Comparison of ENCODE assay signal across 1 cellular context in genomic region chr7:1457059-1457948, GRCh38.
TF ChIP-seq lines count a peak whose summit lies in the region.

No MANE protein-coding gene starts in this region.

TF ChIP-seq in HepG2, 621 proteins besides CTCF, POLR2A, EP300 and RAD21 (continues in another document):
- TF ChIP-seq HMGXB4 (CRISPR knock-in tag; IDR thresholded peaks at IDR 0.05; ENCODE audit: borderline replicate concordance in 1 of 2, low read depth in 1 of 2) (peak in 1 of 2 experiments; percentile 39; a peak in 1 of 4 replicates), PRDM10 (CRISPR knock-in tag; IDR thresholded peaks at IDR 0.05; ENCODE audit: low read depth) (peak; percentile 90), ZNF343 (CRISPR knock-in tag; IDR thresholded peaks at IDR 0.05) (0 out of 2 replicates have a peak, but pooled peaks have one; percentile 5), GATAD2A (CRISPR knock-in tag; IDR thresholded peaks at IDR 0.05) (peak; percentile 31; the same call in 1 of the 2 replicates), ZBTB7A (CRISPR knock-in tag; IDR thresholded peaks at IDR 0.05) (0 out of 2 replicates have a peak, but pooled peaks have one; percentile 43), PATZ1 (CRISPR knock-in tag; IDR thresholded peaks at IDR 0.05) (peak; percentile 77), ZNF747 (CRISPR knock-in tag; IDR thresholded peaks at IDR 0.05; ENCODE audit: borderline replicate concordance) (no peak), ZFP91 (CRISPR knock-in tag; IDR thresholded peaks at IDR 0.05; ENCODE audit: borderline replicate concordance) (0 out of 2 replicates have a peak, but pooled peaks have one; percentile 46), ETV5 (CRISPR knock-in tag; IDR thresholded peaks at IDR 0.05; ENCODE audit: borderline replicate concordance) (peak; percentile 82), ZFY (CRISPR knock-in tag; IDR thresholded peaks at IDR 0.05) (peak; percentile 32; the same call in 1 of the 2 replicates), MXD3 (CRISPR knock-in tag; IDR thresholded peaks at IDR 0.05) (peak; percentile 66; the same call in 1 of the 2 replicates), KDM2A (CRISPR knock-in tag; IDR thresholded peaks at IDR 0.05; ENCODE audit: borderline replicate concordance, low read depth) (peak; percentile 17; the same call in 1 of the 2 replicates), POLR2AphosphoS5 (IDR thresholded peaks at IDR 0.05; ENCODE audit: low read depth, low read length) (peak; percentile 34; the same call in 1 of the 2 replicates), SALL1 (CRISPR knock-in tag; IDR thresholded peaks at IDR 0.05) (peak; percentile 10; the same call in 1 of the 2 replicates), SAP130 (CRISPR knock-in tag; IDR thresholded peaks at IDR 0.05; ENCODE audit: low read depth) (peak; percentile 71), PAXIP1 (CRISPR knock-in tag; conservative IDR thresholded peaks at IDR 0.05) (peak; percentile 79), ZNF547 (CRISPR knock-in tag; IDR thresholded peaks at IDR 0.05) (no peak), HDAC1 (CRISPR knock-in tag; IDR thresholded peaks at IDR 0.05) (peak; percentile 9; the same call in 1 of the 2 replicates), HNRNPL (IDR thresholded peaks at IDR 0.05; ENCODE audit: low read depth, low read length) (peak; percentile 40), SRSF4 (IDR thresholded peaks at IDR 0.05; ENCODE audit: low read depth, low read length, poor library complexity, severe bottlenecking) (no peak), MAZ (IDR thresholded peaks at IDR 0.05; ENCODE audit: borderline replicate concordance, low read depth, low read length) (no peak), MAZ (CRISPR knock-in tag; IDR thresholded peaks at IDR 0.05; ENCODE audit: low read depth) (0 out of 2 replicates have a peak, but pooled peaks have one; percentile 14), ZMYM4 (CRISPR knock-in tag; IDR thresholded peaks at IDR 0.05) (peak; percentile 19; the same call in 1 of the 2 replicates), ARNTL (CRISPR knock-in tag; IDR thresholded peaks at IDR 0.05) (0 out of 2 replicates have a peak, but pooled peaks have one; percentile 11), ZSCAN25 (CRISPR knock-in tag; IDR thresholded peaks at IDR 0.05) (0 out of 2 replicates have a peak, but pooled peaks have one; percentile 27), DMAP1 (CRISPR knock-in tag; IDR thresholded peaks at IDR 0.05) (0 out of 2 replicates have a peak, but pooled peaks have one; percentile 35), LCORL (IDR thresholded peaks at IDR 0.05) (no peak), LCORL (CRISPR knock-in tag; IDR thresholded peaks at IDR 0.05) (peak; percentile 18; the same call in 1 of the 2 replicates), ZNF616 (CRISPR knock-in tag; IDR thresholded peaks at IDR 0.05; ENCODE audit: low read depth) (0 out of 2 replicates have a peak, but pooled peaks have one; percentile 57), MED1 (CRISPR knock-in tag; IDR thresholded peaks at IDR 0.05) (peak; percentile 40; the same call in 1 of the 2 replicates), KLF9 (CRISPR knock-in tag; IDR thresholded peaks at IDR 0.05; ENCODE audit: low read depth) (no peak), SP140L (CRISPR knock-in tag; IDR thresholded peaks at IDR 0.05; ENCODE audit: borderline replicate concordance) (no peak), ZNF30 (CRISPR knock-in tag; IDR thresholded peaks at IDR 0.05) (peak; percentile 15; the same call in 1 of the 2 replicates), ZNF556 (CRISPR knock-in tag; IDR thresholded peaks at IDR 0.05; ENCODE audit: borderline replicate concordance) (0 out of 2 replicates have a peak, but pooled peaks have one; percentile 27), NR2F6 (IDR thresholded peaks at IDR 0.05) (no peak), NR2F6 (CRISPR knock-in tag; IDR thresholded peaks at IDR 0.05) (peak; percentile 22; the same call in 1 of the 2 replicates), CENPT (CRISPR knock-in tag; IDR thresholded peaks at IDR 0.05; ENCODE audit: low read depth) (no peak), MYC (CRISPR knock-in tag; IDR thresholded peaks at IDR 0.05; ENCODE audit: borderline replicate concordance) (peak; percentile 73; the same call in 1 of the 2 replicates), ZNF276 (CRISPR knock-in tag; IDR thresholded peaks at IDR 0.05; ENCODE audit: low read depth) (0 out of 2 replicates have a peak, but pooled peaks have one; percentile 33), TFDP1 (CRISPR knock-in tag; IDR thresholded peaks at IDR 0.05; ENCODE audit: borderline replicate concordance) (peak; percentile 54; the same call in 1 of the 2 replicates), ZNF260 (CRISPR knock-in tag; IDR thresholded peaks at IDR 0.05; ENCODE audit: borderline replicate concordance, low read depth) (no peak), RXRA (CRISPR knock-in tag; IDR thresholded peaks at IDR 0.05) (0 out of 2 replicates have a peak, but pooled peaks have one; percentile 3), SRF (IDR thresholded peaks at IDR 0.05; ENCODE audit: low read depth, low read length) (0 out of 2 replicates have a peak, but pooled peaks have one; percentile 13), ZNF333 (CRISPR knock-in tag; IDR thresholded peaks at IDR 0.05; ENCODE audit: borderline replicate concordance) (0 out of 2 replicates have a peak, but pooled peaks have one; percentile 0), ZKSCAN8 (CRISPR knock-in tag; IDR thresholded peaks at IDR 0.05; ENCODE audit: borderline replicate concordance) (peak; percentile 89; the same call in 1 of the 2 replicates)
